ENCODE assay signal across 1 cellular context in the genomic region with DNA sequence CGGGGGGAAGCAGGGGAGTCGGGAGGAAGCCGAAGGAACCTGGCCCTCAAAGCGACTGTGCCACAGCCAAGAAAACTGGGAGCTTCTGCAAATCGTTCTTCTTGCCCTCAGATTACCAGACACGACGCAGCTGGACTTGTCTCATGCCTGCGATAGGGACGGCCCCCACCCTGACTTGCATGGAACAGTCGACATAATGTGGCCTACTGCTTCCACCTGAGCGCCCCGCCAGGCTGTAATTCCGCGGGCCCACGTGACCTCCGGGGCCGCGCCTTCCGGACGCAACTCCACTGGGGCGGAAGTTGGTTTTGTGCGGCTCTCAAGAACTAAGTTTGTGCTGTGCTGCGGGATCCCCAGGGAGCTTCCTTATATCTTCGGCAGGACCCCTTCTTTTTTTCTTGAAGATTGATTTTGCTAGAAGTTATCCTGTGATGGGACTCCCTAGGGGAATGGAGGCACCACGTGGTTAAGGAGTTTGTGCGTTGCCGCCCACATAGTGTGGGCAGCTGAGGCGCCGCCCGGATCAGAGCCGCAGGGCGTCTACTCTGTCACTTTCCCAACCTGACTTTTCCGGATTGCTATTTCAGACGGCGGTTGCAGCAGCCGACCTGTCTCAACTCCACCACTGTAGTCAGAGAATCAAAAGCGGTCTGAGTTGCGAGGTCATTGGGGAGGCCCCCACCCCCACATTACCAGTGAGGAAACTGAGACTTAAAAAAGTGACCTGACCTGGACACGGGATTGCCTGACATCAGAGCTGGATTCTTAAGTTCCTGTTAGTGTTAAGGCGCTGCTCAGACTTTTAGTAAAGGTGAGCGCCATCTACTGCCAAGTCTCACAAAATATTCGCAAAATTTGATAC.
TF ChIP-seq lines count a peak whose summit lies in the region.

No MANE protein-coding gene starts in this region.

TF ChIP-seq in K562, 482 proteins besides CTCF, POLR2A, EP300 and RAD21 (continued from another document and continues in another):
- TF ChIP-seq, protein P1, sequence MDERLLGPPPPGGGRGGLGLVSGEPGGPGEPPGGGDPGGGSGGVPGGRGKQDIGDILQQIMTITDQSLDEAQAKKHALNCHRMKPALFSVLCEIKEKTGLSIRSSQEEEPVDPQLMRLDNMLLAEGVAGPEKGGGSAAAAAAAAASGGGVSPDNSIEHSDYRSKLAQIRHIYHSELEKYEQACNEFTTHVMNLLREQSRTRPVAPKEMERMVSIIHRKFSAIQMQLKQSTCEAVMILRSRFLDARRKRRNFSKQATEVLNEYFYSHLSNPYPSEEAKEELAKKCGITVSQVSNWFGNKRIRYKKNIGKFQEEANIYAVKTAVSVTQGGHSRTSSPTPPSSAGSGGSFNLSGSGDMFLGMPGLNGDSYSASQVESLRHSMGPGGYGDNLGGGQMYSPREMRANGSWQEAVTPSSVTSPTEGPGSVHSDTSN (CRISPR knock-in tag; IDR thresholded peaks at IDR 0.05; ENCODE audit: low read depth), result no peak
- TF ChIP-seq, protein P1 (tag; conservative IDR thresholded peaks at IDR 0.05; ENCODE audit: low read depth), result no peak
- no peak for TF ChIP-seq SMAD3 (CRISPR knock-in tag; conservative IDR thresholded peaks at IDR 0.05)
- no peak for TF ChIP-seq CSDE1 (IDR thresholded peaks at IDR 0.05)
- TF ChIP-seq, protein P2, sequence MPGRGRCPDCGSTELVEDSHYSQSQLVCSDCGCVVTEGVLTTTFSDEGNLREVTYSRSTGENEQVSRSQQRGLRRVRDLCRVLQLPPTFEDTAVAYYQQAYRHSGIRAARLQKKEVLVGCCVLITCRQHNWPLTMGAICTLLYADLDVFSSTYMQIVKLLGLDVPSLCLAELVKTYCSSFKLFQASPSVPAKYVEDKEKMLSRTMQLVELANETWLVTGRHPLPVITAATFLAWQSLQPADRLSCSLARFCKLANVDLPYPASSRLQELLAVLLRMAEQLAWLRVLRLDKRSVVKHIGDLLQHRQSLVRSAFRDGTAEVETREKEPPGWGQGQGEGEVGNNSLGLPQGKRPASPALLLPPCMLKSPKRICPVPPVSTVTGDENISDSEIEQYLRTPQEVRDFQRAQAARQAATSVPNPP (IDR thresholded peaks at IDR 0.05; ENCODE audit: borderline replicate concordance, insufficient read depth, insufficient read length), result no peak
- TF ChIP-seq, protein P3, sequence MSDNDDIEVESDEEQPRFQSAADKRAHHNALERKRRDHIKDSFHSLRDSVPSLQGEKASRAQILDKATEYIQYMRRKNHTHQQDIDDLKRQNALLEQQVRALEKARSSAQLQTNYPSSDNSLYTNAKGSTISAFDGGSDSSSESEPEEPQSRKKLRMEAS (CRISPR knock-in tag; IDR thresholded peaks at IDR 0.05), result peak; percentile 86
- TF ChIP-seq KLF13 (tag; IDR thresholded peaks at IDR 0.05; ENCODE audit: borderline replicate concordance, low read depth), result peak; percentile 92
- TF ChIP-seq ZNF263 (CRISPR knock-in tag; IDR thresholded peaks at IDR 0.05; ENCODE audit: borderline replicate concordance), result no peak; the same call in 1 of the 2 replicates
- no peak for TF ChIP-seq ARHGAP35 (IDR thresholded peaks at IDR 0.05; ENCODE audit: partially characterized antibody)
- TF ChIP-seq, protein P4, sequence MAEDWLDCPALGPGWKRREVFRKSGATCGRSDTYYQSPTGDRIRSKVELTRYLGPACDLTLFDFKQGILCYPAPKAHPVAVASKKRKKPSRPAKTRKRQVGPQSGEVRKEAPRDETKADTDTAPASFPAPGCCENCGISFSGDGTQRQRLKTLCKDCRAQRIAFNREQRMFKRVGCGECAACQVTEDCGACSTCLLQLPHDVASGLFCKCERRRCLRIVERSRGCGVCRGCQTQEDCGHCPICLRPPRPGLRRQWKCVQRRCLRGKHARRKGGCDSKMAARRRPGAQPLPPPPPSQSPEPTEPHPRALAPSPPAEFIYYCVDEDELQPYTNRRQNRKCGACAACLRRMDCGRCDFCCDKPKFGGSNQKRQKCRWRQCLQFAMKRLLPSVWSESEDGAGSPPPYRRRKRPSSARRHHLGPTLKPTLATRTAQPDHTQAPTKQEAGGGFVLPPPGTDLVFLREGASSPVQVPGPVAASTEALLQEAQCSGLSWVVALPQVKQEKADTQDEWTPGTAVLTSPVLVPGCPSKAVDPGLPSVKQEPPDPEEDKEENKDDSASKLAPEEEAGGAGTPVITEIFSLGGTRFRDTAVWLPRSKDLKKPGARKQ (CRISPR knock-in tag; IDR thresholded peaks at IDR 0.05), result no peak
- TF ChIP-seq ZNF133 (CRISPR knock-in tag; IDR thresholded peaks at IDR 0.05), result no peak
- TF ChIP-seq SIN3A (IDR thresholded peaks at IDR 0.05; ENCODE audit: borderline replicate concordance in 2 of 2, control insufficient read depth in 1 of 2, low read depth in 2 of 2, low read length in 2 of 2), result peak; percentile 81 to 87; a peak in 2 of 4 replicates
- TF ChIP-seq DIDO1 (tag; IDR thresholded peaks at IDR 0.05; ENCODE audit: low read depth), result peak; percentile 41; the same call in 1 of the 2 replicates
- no peak for TF ChIP-seq ZBTB17 (CRISPR knock-in tag; IDR thresholded peaks at IDR 0.05)
- 0 out of 2 replicates have a peak, but pooled peaks have one; percentile 53 for TF ChIP-seq CC2D1A (IDR thresholded peaks at IDR 0.05)
- peak; percentile 95 for TF ChIP-seq MYC (IDR thresholded peaks at IDR 0.05; ENCODE audit: low read depth, low read length)
- TF ChIP-seq MYC (CRISPR knock-in tag; IDR thresholded peaks at IDR 0.05; ENCODE audit: borderline replicate concordance, low read depth), result peak; percentile 94
- TF ChIP-seq ZNF507 (tag; conservative IDR thresholded peaks at IDR 0.05), result no peak
- TF ChIP-seq TFAM (CRISPR knock-in tag; conservative IDR thresholded peaks at IDR 0.05), result no peak
- TF ChIP-seq KDM2B (CRISPR knock-in tag; IDR thresholded peaks at IDR 0.05), result 0 out of 2 replicates have a peak, but pooled peaks have one; percentile 26
- no peak for TF ChIP-seq MED1 (CRISPR knock-in tag; IDR thresholded peaks at IDR 0.05; ENCODE audit: borderline replicate concordance)
- no peak for TF ChIP-seq SAFB (IDR thresholded peaks at IDR 0.05; ENCODE audit: borderline replicate concordance, low read depth, low read length)
- TF ChIP-seq FOXM1 (IDR thresholded peaks at IDR 0.05; ENCODE audit: low read depth), result no peak; the same call in 1 of the 2 replicates
- no peak for TF ChIP-seq FOXM1 (CRISPR knock-in tag; IDR thresholded peaks at IDR 0.05; ENCODE audit: low read depth)
- peak; percentile 18; the same call in 1 of the 2 replicates for TF ChIP-seq NFATC3 (IDR thresholded peaks at IDR 0.05)
- TF ChIP-seq ZFP1 (CRISPR knock-in tag; IDR thresholded peaks at IDR 0.05), result no peak
- no peak for TF ChIP-seq ZKSCAN3 (CRISPR knock-in tag; IDR thresholded peaks at IDR 0.05)
- no peak for TF ChIP-seq PHF20 (IDR thresholded peaks at IDR 0.05; ENCODE audit: partially characterized antibody)
- TF ChIP-seq ZNF239 (CRISPR knock-in tag; IDR thresholded peaks at IDR 0.05), result no peak
- 0 out of 2 replicates have a peak, but pooled peaks have one; percentile 55 for TF ChIP-seq CEBPG (CRISPR knock-in tag; IDR thresholded peaks at IDR 0.05)
- TF ChIP-seq CEBPG (tag; conservative IDR thresholded peaks at IDR 0.05 in 1 of 2, IDR thresholded peaks at IDR 0.05 in 1 of 2), result peak; percentile 9 to 21; a peak in 1 of 4 replicates
- TF ChIP-seq, protein P5, sequence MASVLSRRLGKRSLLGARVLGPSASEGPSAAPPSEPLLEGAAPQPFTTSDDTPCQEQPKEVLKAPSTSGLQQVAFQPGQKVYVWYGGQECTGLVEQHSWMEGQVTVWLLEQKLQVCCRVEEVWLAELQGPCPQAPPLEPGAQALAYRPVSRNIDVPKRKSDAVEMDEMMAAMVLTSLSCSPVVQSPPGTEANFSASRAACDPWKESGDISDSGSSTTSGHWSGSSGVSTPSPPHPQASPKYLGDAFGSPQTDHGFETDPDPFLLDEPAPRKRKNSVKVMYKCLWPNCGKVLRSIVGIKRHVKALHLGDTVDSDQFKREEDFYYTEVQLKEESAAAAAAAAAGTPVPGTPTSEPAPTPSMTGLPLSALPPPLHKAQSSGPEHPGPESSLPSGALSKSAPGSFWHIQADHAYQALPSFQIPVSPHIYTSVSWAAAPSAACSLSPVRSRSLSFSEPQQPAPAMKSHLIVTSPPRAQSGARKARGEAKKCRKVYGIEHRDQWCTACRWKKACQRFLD (CRISPR knock-in tag; IDR thresholded peaks at IDR 0.05), result peak; percentile 55; the same call in 1 of the 2 replicates
- peak; percentile 77 for TF ChIP-seq HMGN3 (IDR thresholded peaks at IDR 0.05; ENCODE audit: borderline replicate concordance, extremely low read depth, insufficient read length, low read depth, low read length)
- no peak for TF ChIP-seq STAG1 (CRISPR knock-in tag; IDR thresholded peaks at IDR 0.05; ENCODE audit: borderline replicate concordance)
- TF ChIP-seq, protein P6, sequence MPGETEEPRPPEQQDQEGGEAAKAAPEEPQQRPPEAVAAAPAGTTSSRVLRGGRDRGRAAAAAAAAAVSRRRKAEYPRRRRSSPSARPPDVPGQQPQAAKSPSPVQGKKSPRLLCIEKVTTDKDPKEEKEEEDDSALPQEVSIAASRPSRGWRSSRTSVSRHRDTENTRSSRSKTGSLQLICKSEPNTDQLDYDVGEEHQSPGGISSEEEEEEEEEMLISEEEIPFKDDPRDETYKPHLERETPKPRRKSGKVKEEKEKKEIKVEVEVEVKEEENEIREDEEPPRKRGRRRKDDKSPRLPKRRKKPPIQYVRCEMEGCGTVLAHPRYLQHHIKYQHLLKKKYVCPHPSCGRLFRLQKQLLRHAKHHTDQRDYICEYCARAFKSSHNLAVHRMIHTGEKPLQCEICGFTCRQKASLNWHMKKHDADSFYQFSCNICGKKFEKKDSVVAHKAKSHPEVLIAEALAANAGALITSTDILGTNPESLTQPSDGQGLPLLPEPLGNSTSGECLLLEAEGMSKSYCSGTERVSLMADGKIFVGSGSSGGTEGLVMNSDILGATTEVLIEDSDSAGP (CRISPR knock-in tag; IDR thresholded peaks at IDR 0.05), result 0 out of 2 replicates have a peak, but pooled peaks have one; percentile 20
- TF ChIP-seq U2AF2 (optimal IDR thresholded peaks at IDR 0.05; ENCODE audit: low read depth, low read length), result no peak
- TF ChIP-seq POLR3G (IDR thresholded peaks at IDR 0.05; ENCODE audit: extremely low read depth, insufficient read length, insufficient replicate concordance), result no peak
- no peak for TF ChIP-seq MEF2D (tag; conservative IDR thresholded peaks at IDR 0.05; ENCODE audit: low read depth)
- TF ChIP-seq ZKSCAN8 (CRISPR knock-in tag; IDR thresholded peaks at IDR 0.05), result no peak
- peak; percentile 79 for TF ChIP-seq MIER1 (IDR thresholded peaks at IDR 0.05; ENCODE audit: low read depth)
- TF ChIP-seq, protein P7, sequence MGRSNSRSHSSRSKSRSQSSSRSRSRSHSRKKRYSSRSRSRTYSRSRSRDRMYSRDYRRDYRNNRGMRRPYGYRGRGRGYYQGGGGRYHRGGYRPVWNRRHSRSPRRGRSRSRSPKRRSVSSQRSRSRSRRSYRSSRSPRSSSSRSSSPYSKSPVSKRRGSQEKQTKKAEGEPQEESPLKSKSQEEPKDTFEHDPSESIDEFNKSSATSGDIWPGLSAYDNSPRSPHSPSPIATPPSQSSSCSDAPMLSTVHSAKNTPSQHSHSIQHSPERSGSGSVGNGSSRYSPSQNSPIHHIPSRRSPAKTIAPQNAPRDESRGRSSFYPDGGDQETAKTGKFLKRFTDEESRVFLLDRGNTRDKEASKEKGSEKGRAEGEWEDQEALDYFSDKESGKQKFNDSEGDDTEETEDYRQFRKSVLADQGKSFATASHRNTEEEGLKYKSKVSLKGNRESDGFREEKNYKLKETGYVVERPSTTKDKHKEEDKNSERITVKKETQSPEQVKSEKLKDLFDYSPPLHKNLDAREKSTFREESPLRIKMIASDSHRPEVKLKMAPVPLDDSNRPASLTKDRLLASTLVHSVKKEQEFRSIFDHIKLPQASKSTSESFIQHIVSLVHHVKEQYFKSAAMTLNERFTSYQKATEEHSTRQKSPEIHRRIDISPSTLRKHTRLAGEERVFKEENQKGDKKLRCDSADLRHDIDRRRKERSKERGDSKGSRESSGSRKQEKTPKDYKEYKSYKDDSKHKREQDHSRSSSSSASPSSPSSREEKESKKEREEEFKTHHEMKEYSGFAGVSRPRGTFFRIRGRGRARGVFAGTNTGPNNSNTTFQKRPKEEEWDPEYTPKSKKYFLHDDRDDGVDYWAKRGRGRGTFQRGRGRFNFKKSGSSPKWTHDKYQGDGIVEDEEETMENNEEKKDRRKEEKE (IDR thresholded peaks at IDR 0.05; ENCODE audit: borderline replicate concordance in 1 of 2, control insufficient read depth in 1 of 2, low read depth in 2 of 2, low read length in 1 of 2), result peak; percentile 63 to 99; a peak in 2 of 4 replicates
- TF ChIP-seq HNRNPL (IDR thresholded peaks at IDR 0.05; ENCODE audit: low read depth, low read length), result no peak
- 0 out of 2 replicates have a peak, but pooled peaks have one; percentile 38 for TF ChIP-seq RFX5 (IDR thresholded peaks at IDR 0.05; ENCODE audit: low read depth, low read length)
- TF ChIP-seq, protein P8, sequence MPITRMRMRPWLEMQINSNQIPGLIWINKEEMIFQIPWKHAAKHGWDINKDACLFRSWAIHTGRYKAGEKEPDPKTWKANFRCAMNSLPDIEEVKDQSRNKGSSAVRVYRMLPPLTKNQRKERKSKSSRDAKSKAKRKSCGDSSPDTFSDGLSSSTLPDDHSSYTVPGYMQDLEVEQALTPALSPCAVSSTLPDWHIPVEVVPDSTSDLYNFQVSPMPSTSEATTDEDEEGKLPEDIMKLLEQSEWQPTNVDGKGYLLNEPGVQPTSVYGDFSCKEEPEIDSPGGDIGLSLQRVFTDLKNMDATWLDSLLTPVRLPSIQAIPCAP (CRISPR knock-in tag; IDR thresholded peaks at IDR 0.05; ENCODE audit: borderline replicate concordance), result no peak
- TF ChIP-seq NCOR1 (IDR thresholded peaks at IDR 0.05), result no peak; the same call in 1 of the 2 replicates
- no peak for TF ChIP-seq ZNF707 (CRISPR knock-in tag; conservative IDR thresholded peaks at IDR 0.05)
- TF ChIP-seq, protein P9, sequence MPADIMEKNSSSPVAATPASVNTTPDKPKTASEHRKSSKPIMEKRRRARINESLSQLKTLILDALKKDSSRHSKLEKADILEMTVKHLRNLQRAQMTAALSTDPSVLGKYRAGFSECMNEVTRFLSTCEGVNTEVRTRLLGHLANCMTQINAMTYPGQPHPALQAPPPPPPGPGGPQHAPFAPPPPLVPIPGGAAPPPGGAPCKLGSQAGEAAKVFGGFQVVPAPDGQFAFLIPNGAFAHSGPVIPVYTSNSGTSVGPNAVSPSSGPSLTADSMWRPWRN (IDR thresholded peaks at IDR 0.05; ENCODE audit: low read depth), result 0 out of 2 replicates have a peak, but pooled peaks have one; percentile 40
- no peak for TF ChIP-seq ZNF764 (CRISPR knock-in tag; IDR thresholded peaks at IDR 0.05; ENCODE audit: low read depth)
- TF ChIP-seq ZNF644 (tag; IDR thresholded peaks at IDR 0.05; ENCODE audit: low read depth), result no peak
- peak; percentile 90 for TF ChIP-seq GABPA (tag; conservative IDR thresholded peaks at IDR 0.05; ENCODE audit: low read depth)
- peak in 1 of 2 experiments; percentile 100; a peak in 2 of 4 replicates for TF ChIP-seq NONO (IDR thresholded peaks at IDR 0.05; ENCODE audit: low read depth in 2 of 2, low read length in 1 of 2)
- no peak; the same call in 1 of the 2 replicates for TF ChIP-seq KAT7 (CRISPR knock-in tag; IDR thresholded peaks at IDR 0.05; ENCODE audit: borderline replicate concordance)
